In the genomic region with DNA sequence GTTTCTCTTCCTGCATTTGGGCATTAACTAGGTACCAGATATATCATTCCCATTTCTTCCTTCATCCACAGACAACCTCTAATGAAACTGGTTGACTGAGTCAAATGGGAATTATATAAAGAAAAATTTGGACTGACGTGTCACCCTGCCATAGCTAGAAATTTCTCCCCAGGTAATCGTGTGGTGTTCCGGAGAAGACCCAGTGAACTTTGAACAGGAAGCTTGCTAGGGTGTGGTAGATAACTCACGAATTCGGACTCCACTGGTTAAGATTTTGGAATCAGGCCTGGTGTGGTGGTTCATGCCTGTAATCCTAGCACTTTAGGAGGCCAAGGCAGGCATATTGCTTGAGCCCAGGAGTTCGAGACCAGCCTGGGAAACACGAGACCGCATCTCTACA, we compare ENCODE assay signal across 15 cellular contexts.
A peak's percentile ranks its signal among the peaks of the same experiment; 100 is the strongest.
DNase-seq lines count a peak whose midpoint lies in the region; ATAC-seq and TF ChIP-seq lines count a peak whose summit lies in the region.
"Had no signal": no experiment of that assay in that cellular context is flagged by ENCODE, and none has a peak within 500 bp of the region (broad histone marks: within the 10 kb centered on the region; RNA-seq: fewer than 3 reads in every experiment).

No MANE protein-coding gene starts in this region.

- H3K23ac ChIP-seq in mesenchymal stem cell (ENCODE audit: low read length in 2 of 2), result no peak overlapping the region

- 95% methylated on average over 8 of the region's 8 CpGs for WGBS in mesenchymal stem cell

- no peak overlapping the region for H3K27ac ChIP-seq in mesenchymal stem cell (ENCODE audit: low read length, poor library complexity, severe bottlenecking)
- H3K27ac ChIP-seq: A549, C4-2B had no signal

- H3K9me3 Mint-ChIP-seq in HFFc6 (no peaks in the 10 kb centered on the region), immature natural killer cell (peaks cover 0 to 2% (median 0%) of the 10 kb centered on the region in 6 donors)
- H3K9me3 Mint-ChIP-seq: CD4-positive, alpha-beta memory T cell; GM23338 had no signal

- no peak overlapping the region for H3K18ac ChIP-seq in mesenchymal stem cell (ENCODE audit: low read depth in 1 of 2, low read length in 2 of 2)

- H3K9me3 ChIP-seq in mesenchymal stem cell (ENCODE audit: control insufficient read depth, low read length) (no peaks in the 10 kb centered on the region), skeletal muscle satellite cell (replicated peaks; ENCODE audit: low read length) (no peaks in the 10 kb centered on the region)
- H3K9me3 ChIP-seq: A549, BE2C had no signal

- H3K4ac ChIP-seq in mesenchymal stem cell (ENCODE audit: low read depth in 1 of 2, low read length in 2 of 2), result no peak overlapping the region

- H3K4me2 ChIP-seq in mesenchymal stem cell (ENCODE audit: low read length, poor library complexity, severe bottlenecking) (no peak overlapping the region), skeletal muscle satellite cell (ENCODE audit: low read length) (no peak overlapping the region)
- H3K4me2 ChIP-seq: A549, GM23338 had no signal

- no peak overlapping the region for H3K9ac ChIP-seq in mesenchymal stem cell (ENCODE audit: low read length)
- H3K9ac ChIP-seq in skeletal muscle satellite cell (ENCODE audit: low read depth, low read length), result peak overlapping the region; percentile 20

- H4K8ac ChIP-seq in mesenchymal stem cell (ENCODE audit: low read length), result no peak overlapping the region

- H3K36me3 Mint-ChIP-seq in HFFc6 (ENCODE audit: low read depth) (peaks cover 77% of the 10 kb centered on the region), immature natural killer cell (peaks cover 3 to 34% (median 4%) of the 10 kb centered on the region in 3 donors)
- H3K36me3 Mint-ChIP-seq: CD4-positive, alpha-beta memory T cell had no signal

- TF ChIP-seq CTCF in HFFc6 (IDR thresholded peaks at IDR 0.05) (no peak), foreskin fibroblast (IDR thresholded peaks at IDR 0.05; ENCODE audit: low read depth, low read length) (no peak)

- no peak overlapping the region for H2AFZ ChIP-seq in mesenchymal stem cell (ENCODE audit: low read depth, low read length)
- H2AFZ ChIP-seq: GM23338 had no signal

- H2BK5ac ChIP-seq in mesenchymal stem cell (ENCODE audit: low read depth, low read length, poor library complexity, severe bottlenecking), result no peak overlapping the region

- ATAC-seq in HG02885 (IDR thresholded peaks at IDR 0.05; ENCODE audit: poor library complexity, unreplicated experiment), result no peak
- ATAC-seq: A549, GM12878, GM23338 had no signal

- H2BK120ac ChIP-seq in mesenchymal stem cell (ENCODE audit: low read depth, low read length), result no peak overlapping the region

- H4K91ac ChIP-seq in mesenchymal stem cell (ENCODE audit: low read length), result no peak overlapping the region

- no peaks in the 10 kb centered on the region for H3K27me3 ChIP-seq in mesenchymal stem cell (ENCODE audit: control insufficient read depth in 1 of 2, insufficient read depth in 1 of 2, low read length in 2 of 2)
- no peaks in the 10 kb centered on the region for H3K27me3 ChIP-seq in skeletal muscle satellite cell (ENCODE audit: control insufficient read depth, insufficient read depth, low read length)
- H3K27me3 ChIP-seq: BE2C had no signal

- H3K4me1 Mint-ChIP-seq in HFFc6 (ENCODE audit: low read depth), result peaks cover 89% of the 10 kb centered on the region
- H3K4me1 Mint-ChIP-seq in immature natural killer cell, result no peaks in the 10 kb centered on the region

- H2BK15ac ChIP-seq in mesenchymal stem cell (ENCODE audit: low read depth, poor library complexity, severe bottlenecking), result peak overlapping the region; percentile 31

- H3K14ac ChIP-seq in mesenchymal stem cell (ENCODE audit: low read length in 2 of 2), result no peak overlapping the region

- H3K27ac Mint-ChIP-seq in HFFc6, result peak overlapping the region; percentile 24; the same call in 1 of the 2 replicates
- no peak overlapping the region for H3K27ac Mint-ChIP-seq in immature natural killer cell
- H3K27ac Mint-ChIP-seq: CD4-positive, alpha-beta memory T cell; GM23338 had no signal

- H2AK5ac ChIP-seq in mesenchymal stem cell (ENCODE audit: low read length, severe bottlenecking), result no peak overlapping the region

- H3K79me1 ChIP-seq in mesenchymal stem cell (replicated peaks; ENCODE audit: low read length, poor library complexity, severe bottlenecking), result peaks cover 21% of the 10 kb centered on the region

- H3K4me3 Mint-ChIP-seq in HFFc6, result no peak overlapping the region
- no peak overlapping the region for H3K4me3 Mint-ChIP-seq in immature natural killer cell
- H3K4me3 Mint-ChIP-seq: CD4-positive, alpha-beta memory T cell; GM23338 had no signal

- no peak overlapping the region for H2BK12ac ChIP-seq in mesenchymal stem cell (ENCODE audit: low read length in 2 of 2)

- H3K27me3 Mint-ChIP-seq in HFFc6 (ENCODE audit: insufficient read depth), result peaks cover 11% of the 10 kb centered on the region
- peaks cover 0 to 5% (median 2%) of the 10 kb centered on the region in 3 donors for H3K27me3 Mint-ChIP-seq in immature natural killer cell (ENCODE audit: low read depth in 3 of 3)
- H3K27me3 Mint-ChIP-seq: CD4-positive, alpha-beta memory T cell had no signal

- H3K36me3 ChIP-seq in mesenchymal stem cell (ENCODE audit: control insufficient read depth in 1 of 2, insufficient read depth in 2 of 2, low read depth in 1 of 2, low read length in 2 of 2) (peaks cover 40 to 100% of the 10 kb centered on the region in 2 experiments), skeletal muscle satellite cell (ENCODE audit: insufficient read depth, low read length) (peaks cover 97% of the 10 kb centered on the region)

- DNase-seq in HFFc6 (no peak), SW480 (ENCODE audit: low spot score) (peak; percentile 13), mesenchymal stem cell (no peak), immature natural killer cell (no peak), foreskin fibroblast (no peak)
- DNase-seq: BE2C; CD4-positive, alpha-beta memory T cell; DMS79; H7 had no signal

- H3K4me3 ChIP-seq in mesenchymal stem cell (ENCODE audit: insufficient read depth in 1 of 2, low read depth in 1 of 2, low read length in 2 of 2) (no peak overlapping the region), skeletal muscle satellite cell (ENCODE audit: low read length) (no peak overlapping the region), foreskin fibroblast (ENCODE audit: low read depth in 1 of 2, low read length in 2 of 2) (no peak overlapping the region)
- H3K4me3 ChIP-seq: A549, GM12878, GM23338 had no signal

- H3K4me1 ChIP-seq in mesenchymal stem cell (ENCODE audit: control insufficient read depth, insufficient read depth, low read depth, low read length) (peaks cover 9% of the 10 kb centered on the region), skeletal muscle satellite cell (ENCODE audit: control insufficient read depth, insufficient read depth, low read length) (peaks cover 57% of the 10 kb centered on the region)
